Comparison of ENCODE assay signal across 2 cellular contexts in the genomic region with DNA sequence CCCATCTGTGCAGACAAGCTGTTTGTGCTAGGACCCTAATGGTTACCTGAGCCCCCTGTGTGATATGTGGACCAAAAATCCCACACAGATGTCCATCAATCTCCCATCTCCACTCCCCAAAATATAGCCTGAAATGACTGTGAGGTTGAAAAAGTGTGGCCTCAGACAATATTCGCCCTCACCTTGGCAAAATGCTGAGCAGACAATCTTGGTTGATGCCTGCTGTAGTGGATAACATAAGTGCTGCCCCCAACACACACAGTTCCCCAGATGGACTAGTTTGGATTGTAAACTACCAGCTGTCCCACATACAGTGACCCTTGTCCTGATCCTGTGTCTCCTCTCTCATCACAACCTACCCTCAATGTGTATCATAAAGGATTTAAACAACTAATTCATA.
A peak's percentile ranks its signal among the peaks of the same experiment; 100 is the strongest.
TF ChIP-seq lines count a peak whose summit lies in the region.

No MANE protein-coding gene starts in this region.

TF ChIP-seq in HepG2, 621 proteins besides CTCF, POLR2A, EP300 and RAD21:
- TF ChIP-seq ZNF644 (CRISPR knock-in tag; IDR thresholded peaks at IDR 0.05; ENCODE audit: low read depth) (no peak), MAFK (conservative IDR thresholded peaks at IDR 0.05 in 1 of 2, IDR thresholded peaks at IDR 0.05 in 1 of 2; ENCODE audit: low read length in 2 of 2) (peak; percentile 52 to 80; a peak in 3 of 4 replicates), TOPORS (CRISPR knock-in tag; IDR thresholded peaks at IDR 0.05) (no peak), ADNP (CRISPR knock-in tag; IDR thresholded peaks at IDR 0.05) (no peak), ZNF724P (CRISPR knock-in tag; IDR thresholded peaks at IDR 0.05; ENCODE audit: borderline replicate concordance) (no peak), MAFF (IDR thresholded peaks at IDR 0.05; ENCODE audit: low read depth, low read length) (peak; percentile 61; the same call in 1 of the 2 replicates), ZNF496 (CRISPR knock-in tag; IDR thresholded peaks at IDR 0.05; ENCODE audit: insufficient replicate concordance) (no peak)
- TF ChIP-seq, protein P1, sequence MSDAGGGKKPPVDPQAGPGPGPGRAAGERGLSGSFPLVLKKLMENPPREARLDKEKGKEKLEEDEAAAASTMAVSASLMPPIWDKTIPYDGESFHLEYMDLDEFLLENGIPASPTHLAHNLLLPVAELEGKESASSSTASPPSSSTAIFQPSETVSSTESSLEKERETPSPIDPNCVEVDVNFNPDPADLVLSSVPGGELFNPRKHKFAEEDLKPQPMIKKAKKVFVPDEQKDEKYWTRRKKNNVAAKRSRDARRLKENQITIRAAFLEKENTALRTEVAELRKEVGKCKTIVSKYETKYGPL (CRISPR knock-in tag; IDR thresholded peaks at IDR 0.05) = no peak
- TF ChIP-seq, protein P2, sequence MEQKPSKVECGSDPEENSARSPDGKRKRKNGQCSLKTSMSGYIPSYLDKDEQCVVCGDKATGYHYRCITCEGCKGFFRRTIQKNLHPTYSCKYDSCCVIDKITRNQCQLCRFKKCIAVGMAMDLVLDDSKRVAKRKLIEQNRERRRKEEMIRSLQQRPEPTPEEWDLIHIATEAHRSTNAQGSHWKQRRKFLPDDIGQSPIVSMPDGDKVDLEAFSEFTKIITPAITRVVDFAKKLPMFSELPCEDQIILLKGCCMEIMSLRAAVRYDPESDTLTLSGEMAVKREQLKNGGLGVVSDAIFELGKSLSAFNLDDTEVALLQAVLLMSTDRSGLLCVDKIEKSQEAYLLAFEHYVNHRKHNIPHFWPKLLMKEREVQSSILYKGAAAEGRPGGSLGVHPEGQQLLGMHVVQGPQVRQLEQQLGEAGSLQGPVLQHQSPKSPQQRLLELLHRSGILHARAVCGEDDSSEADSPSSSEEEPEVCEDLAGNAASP (CRISPR knock-in tag; IDR thresholded peaks at IDR 0.05; ENCODE audit: borderline replicate concordance) = no peak
- TF ChIP-seq, protein P3, sequence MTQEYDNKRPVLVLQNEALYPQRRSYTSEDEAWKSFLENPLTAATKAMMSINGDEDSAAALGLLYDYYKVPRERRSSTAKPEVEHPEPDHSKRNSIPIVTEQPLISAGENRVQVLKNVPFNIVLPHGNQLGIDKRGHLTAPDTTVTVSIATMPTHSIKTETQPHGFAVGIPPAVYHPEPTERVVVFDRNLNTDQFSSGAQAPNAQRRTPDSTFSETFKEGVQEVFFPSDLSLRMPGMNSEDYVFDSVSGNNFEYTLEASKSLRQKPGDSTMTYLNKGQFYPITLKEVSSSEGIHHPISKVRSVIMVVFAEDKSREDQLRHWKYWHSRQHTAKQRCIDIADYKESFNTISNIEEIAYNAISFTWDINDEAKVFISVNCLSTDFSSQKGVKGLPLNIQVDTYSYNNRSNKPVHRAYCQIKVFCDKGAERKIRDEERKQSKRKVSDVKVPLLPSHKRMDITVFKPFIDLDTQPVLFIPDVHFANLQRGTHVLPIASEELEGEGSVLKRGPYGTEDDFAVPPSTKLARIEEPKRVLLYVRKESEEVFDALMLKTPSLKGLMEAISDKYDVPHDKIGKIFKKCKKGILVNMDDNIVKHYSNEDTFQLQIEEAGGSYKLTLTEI (CRISPR knock-in tag; conservative IDR thresholded peaks at IDR 0.05) = no peak
TF ChIP-seq in HepG2: peak in this region for 2.

TF ChIP-seq in IMR-90, 13 proteins besides CTCF, POLR2A, EP300 and RAD21:
- TF ChIP-seq RCOR1 (IDR thresholded peaks at IDR 0.05; ENCODE audit: insufficient replicate concordance, low read length) (no peak), MAFK (IDR thresholded peaks at IDR 0.05; ENCODE audit: low read depth, low read length) (peak; percentile 60)
